ENCODE assay signal across 8 cellular contexts in genomic region chr13:43874512-43875092, GRCh38. TPM values are rescaled to one million over a fixed set of nuclear protein-coding genes. Genes with fewer than 3 reads are reported as not detected.
DNase-seq lines count a peak whose midpoint lies in the region; ATAC-seq, FAIRE-seq and TF ChIP-seq lines count a peak whose summit lies in the region.

No MANE protein-coding gene starts in this region.

- H3K9me3 ChIP-seq in gastroesophageal sphincter = no peaks in the 10 kb centered on the region
- H3K9me3 ChIP-seq in transverse colon = no peaks in the 10 kb centered on the region

- WGBS in gastroesophageal sphincter (ENCODE audit: low coverage in 1 of 2), 2 donors = 3 to 4% methylated on average over 2 of the region's 2 CpGs
- 12 to 22% methylated on average over 2 of the region's 2 CpGs for WGBS in transverse colon (ENCODE audit: low coverage in 1 of 2), 2 donors

- H3K27me3 ChIP-seq in gastroesophageal sphincter (no peaks in the 10 kb centered on the region), transverse colon (no peaks in the 10 kb centered on the region)

- in situ Hi-C loops in SK-MEL-5 (cut with HindIII; ENCODE audit: low pct_unique_long_range_greater_than_20kb, low sequenced_read_pairs) (no loop called here), transverse colon (cut with MboI; ENCODE audit: low pct_ligation_motif_present in 1 of 4, low pct_unique_long_range_greater_than_20kb in 1 of 4, low sequenced_read_pairs in 3 of 4) (loop anchor here in 1 of 4 donors (10.0 kb wide), 1 partner anchor 900 kb away; no protein-coding TSS in a partner anchor)

- TF ChIP-seq CTCF in AG04449 (IDR thresholded peaks at IDR 0.05; ENCODE audit: insufficient read depth, low read length, missing control alignments) = peak; percentile 16
- TF ChIP-seq CTCF in gastroesophageal sphincter (IDR thresholded peaks at IDR 0.05) = peak; percentile 54 to 59 (median 56)
- peak; percentile 45 to 67 (median 62) for TF ChIP-seq CTCF in transverse colon (IDR thresholded peaks at IDR 0.05)

- H3K36me3 ChIP-seq in gastroesophageal sphincter = peaks cover 0 to 15% of the 10 kb centered on the region in 2 donors
- no peaks in the 10 kb centered on the region for H3K36me3 ChIP-seq in transverse colon

- POLR2A ChIA-PET in AG04449 (lab: Yijun Ruan, JAX) = no interaction called here

- H3K27ac ChIP-seq in gastroesophageal sphincter (no peak overlapping the region), transverse colon (no peak overlapping the region)

- TF ChIP-seq EP300 in gastroesophageal sphincter (IDR thresholded peaks at IDR 0.05) (no peak), transverse colon (IDR thresholded peaks at IDR 0.05; ENCODE audit: low read depth) (no peak)

- DNase-seq in AG04449 (ENCODE audit: low read depth, low spot score) (no peak), GM18507 (ENCODE audit: extremely low spot score, insufficient read length, low read depth) (no peak), SK-MEL-5 (ENCODE audit: low read depth, low spot score) (peak; percentile 52), transverse colon (no peak), GM12892 (ENCODE audit: insufficient read length) (no peak)

- H3K4me3 ChIP-seq in AG04449 (ENCODE audit: low read depth, low read length) (no peak overlapping the region), gastroesophageal sphincter (no peak overlapping the region), transverse colon (no peak overlapping the region)

- ATAC-seq in gastroesophageal sphincter (no peak), esophagus mucosa (no peak)
- no peak for ATAC-seq in activated CD4-positive, CD25-positive, alpha-beta regulatory T cell treated with anti-CD3 and anti-CD28 coated beads, Interleukin-2, amount 50 U/mL, for 24 hours

- TF ChIP-seq POLR2A in gastroesophageal sphincter (IDR thresholded peaks at IDR 0.05) = no peak
- TF ChIP-seq POLR2A in transverse colon (IDR thresholded peaks at IDR 0.05) = no peak
- no peak for TF ChIP-seq POLR2A in GM12892 (IDR thresholded peaks at IDR 0.05; ENCODE audit: low read depth, low read length)

- intact Hi-C loops in transverse colon (cut with DNase I; ENCODE audit: low total_unique reads) = no loop called here

- CTCF ChIA-PET in AG04449 (lab: Yijun Ruan, JAX) = interaction anchor here (0.7 to 3.0 kb wide), 9 partner anchors 9 to 789 kb away, joined by 3 to 14 read pairs (median 5); no protein-coding TSS in a partner anchor

- FAIRE-seq in GM18507 (lab: Jason Lieb, UNC) = peak; percentile 78
- no peak for FAIRE-seq in GM12892 (lab: Jason Lieb, UNC)

- H3K4me1 ChIP-seq in gastroesophageal sphincter (peaks cover 0 to 11% (median 0%) of the 10 kb centered on the region in 3 donors), transverse colon (peaks cover 3 to 16% (median 8%) of the 10 kb centered on the region in 4 donors)

RNA-seq across cellular contexts. Expression of gene CCDC122, which starts 4.9 kb away (rescaled TPM):
- 8.1 and 11.7 TPM in 2 replicates for total RNA-seq in SK-MEL-5 (2014; rRNA removed; shearing (Covaris generic))
- polyA plus RNA-seq in SK-MEL-5 (2015; cell fraction: cytosol; rRNA removed) = 2.1 and 4.2 TPM in 2 replicates
- polyA plus RNA-seq in SK-MEL-5 (2015; cell fraction: nucleus; rRNA removed) = 3.4 and 23.2 TPM in 2 replicates
- 1 to 10 TPM; 3.6 to 5.3 (median 4.0) TPM for total RNA-seq in gastroesophageal sphincter
- 1 to 10 TPM in 2 of 4 donors, under 1 TPM in 1, not detected in 1; 0.60 to 9.5 (median 5.6) TPM for total RNA-seq in transverse colon
- total RNA-seq in esophagus mucosa = 5.5 TPM
- 3.3 TPM for polyA plus RNA-seq in GM12892 (2012; ENCODE audit: missing spikeins)

RNA-seq across cellular contexts. Expression of gene LACC1, which starts 5.1 kb away (rescaled TPM):
- total RNA-seq in SK-MEL-5 (2014; rRNA removed; shearing (Covaris generic)) = 1.8 and 1.9 TPM in 2 replicates
- polyA plus RNA-seq in SK-MEL-5 (2015; cell fraction: cytosol; rRNA removed) = 2.1 and 6.5 TPM in 2 replicates
- polyA plus RNA-seq in SK-MEL-5 (2015; cell fraction: nucleus; rRNA removed) = 4.7 and 7.5 TPM in 2 replicates
- total RNA-seq in gastroesophageal sphincter (10 to 100 TPM in 1 of 4 donors, 1 to 10 TPM in 3; 3.8 to 12.3 (median 6.6) TPM), transverse colon (10 to 100 TPM in 3 of 4 donors, 1 to 10 TPM in 1; 5.6 to 16.1 (median 11.8) TPM), esophagus mucosa (5.8 TPM)
- 1.8 TPM for polyA plus RNA-seq in GM12892 (2012; ENCODE audit: missing spikeins)
